21 cellular contexts compared by ENCODE assay signal in genomic region chr14:77902806-77903205, GRCh38.
A peak's percentile ranks its signal among the peaks of the same experiment; 100 is the strongest.
DNase-seq lines count a peak whose midpoint lies in the region; ATAC-seq lines count a peak whose summit lies in the region.
"Had no signal": no experiment of that assay in that cellular context is flagged by ENCODE, and none has a peak within 500 bp of the region (broad histone marks: within the 10 kb centered on the region; RNA-seq: fewer than 3 reads in every experiment).

No MANE protein-coding gene starts in this region.

- no peak for ATAC-seq in HG03565 (IDR thresholded peaks at IDR 0.05; ENCODE audit: unreplicated experiment)
- ATAC-seq: HCT116 had no signal

- DNase-seq in NCI-H1417 (lab: John Stamatoyannopoulos, UW) (peak in 2 of 3 experiments; percentile 12 to 46), NCI-H1417 treated with DMSO at 0.1 percent for 48 hours (lab: John Stamatoyannopoulos, UW) (no peak), COR-L47 (lab: John Stamatoyannopoulos, UW) (peak; percentile 16), NCI-H446 (lab: John Stamatoyannopoulos, UW) (peak; percentile 59 to 62), cerebellar cortex (ENCODE audit: low spot score) (peak; percentile 83), GF-D8 (lab: John Stamatoyannopoulos, UW) (no peak), occipital lobe (lab: John Stamatoyannopoulos, UW) (no peak)
- DNase-seq: 8988T; Caco-2; CD4-positive, alpha-beta memory T cell; DMS79 treated with DMSO at 0.1 percent for 48 hours; Kasumi-1; MV-4-11; NCI-H1105; NCI-H1694 treated with DMSO at 0.1 percent for 48 hours; NCI-H2081 treated with DMSO at 0.1 percent for 48 hours; NCI-H510A treated with DMSO at 0.1 percent for 48 hours; RPMI8226; SHP77 had no signal

Comparison
In these comparisons a context has a peak if more than half of its experiments do, and no peak if none do; other contexts are left out.
1. DNase-seq: peak in NCI-H1417 (2 of 3), COR-L47 (single experiment), NCI-H446 (2 of 2) and cerebellar cortex (single experiment); none in NCI-H1417 treated with DMSO at 0.1 percent for 48 hours (single experiment), GF-D8 (single experiment) and occipital lobe (single experiment).